ENCODE assay signal across 9 cellular contexts in genomic region chr6:4313044-4313686, GRCh38.
DNase-seq lines count a peak whose midpoint lies in the region; ATAC-seq and TF ChIP-seq lines count a peak whose summit lies in the region.
"Had no signal": no experiment of that assay in that cellular context is flagged by ENCODE, and none has a peak within 500 bp of the region (broad histone marks: within the 10 kb centered on the region; RNA-seq: fewer than 3 reads in every experiment).

No MANE protein-coding gene starts in this region.

- no peak for TF ChIP-seq POLR2A in breast epithelium (IDR thresholded peaks at IDR 0.05)

- DNase-seq in BJ (ENCODE audit: low read depth) (peak; percentile 85), LNCaP clone FGC (ENCODE audit: low read depth) (no peak), breast epithelium (ENCODE audit: low spot score in 2 of 2) (no peak), lower lobe of right lung (no peak), T-helper 2 cell (no peak), SKM-1 treated with dmso at 0.1 percent for 144 hours (lab: John Stamatoyannopoulos, UW; ENCODE audit: unreplicated experiment) (no peak), NCI-H524 treated with DMSO at 0.1 percent for 48 hours (lab: John Stamatoyannopoulos, UW) (no peak)

- H3K27ac ChIP-seq in breast epithelium (peak overlapping the region; percentile 40 to 75), lower lobe of right lung (no peak overlapping the region)
- H3K27ac ChIP-seq: uterus had no signal

- H3K4me1 ChIP-seq in breast epithelium (no peaks in the 10 kb centered on the region), lower lobe of right lung (peaks cover 21% of the 10 kb centered on the region)

- ATAC-seq in lower lobe of right lung = peak; percentile 60 to 68
- ATAC-seq in GM21576 (IDR thresholded peaks at IDR 0.05; ENCODE audit: unreplicated experiment) = no peak

- POLR2A ChIA-PET in BJ (lab: Charles Lee) = no interaction called here

- H3K27me3 ChIP-seq in BJ (ENCODE audit: control insufficient read depth, insufficient read depth, low read length) = no peaks in the 10 kb centered on the region
- H3K27me3 ChIP-seq in breast epithelium = no peaks in the 10 kb centered on the region
- no peaks in the 10 kb centered on the region for H3K27me3 ChIP-seq in lower lobe of right lung (ENCODE audit: low read depth)
- H3K27me3 ChIP-seq: uterus had no signal

- intact Hi-C loops in breast epithelium (cut with DNase I; ENCODE audit: low total_unique reads) (no loop called here), lower lobe of right lung (cut with DNase I) (no loop called here)

- no peaks in the 10 kb centered on the region for H3K36me3 ChIP-seq in BJ (ENCODE audit: control insufficient read depth, insufficient read depth, low read length)
- H3K36me3 ChIP-seq in breast epithelium = no peaks in the 10 kb centered on the region
- no peaks in the 10 kb centered on the region for H3K36me3 ChIP-seq in lower lobe of right lung
- H3K36me3 ChIP-seq: uterus had no signal

- H3K9me3 ChIP-seq in breast epithelium = peaks cover 5 to 26% of the 10 kb centered on the region in 2 donors
- peaks cover 25% of the 10 kb centered on the region for H3K9me3 ChIP-seq in lower lobe of right lung

- CTCF ChIA-PET in BJ (lab: Yijun Ruan, JAX) = interaction anchor here (0.5 to 1.1 kb wide), 10 partner anchors 16 to 830 kb away, joined by 3 to 5 read pairs (median 4); no protein-coding TSS in a partner anchor

- TF ChIP-seq CTCF in BJ (IDR thresholded peaks at IDR 0.05; ENCODE audit: insufficient read depth, low read depth, low read length) (peak; percentile 62), LNCaP clone FGC (IDR thresholded peaks at IDR 0.05; ENCODE audit: control insufficient read depth, extremely low read depth, insufficient read depth) (peak; percentile 53), breast epithelium (IDR thresholded peaks at IDR 0.05) (peak in 1 of 3 donors; percentile 29), lower lobe of right lung (IDR thresholded peaks at IDR 0.05) (peak; percentile 39)

- H3K4me3 ChIP-seq in BJ (ENCODE audit: low read depth, low read length) (no peak overlapping the region), LNCaP clone FGC (ENCODE audit: low read depth, low read length) (no peak overlapping the region), breast epithelium (no peak overlapping the region), lower lobe of right lung (no peak overlapping the region)
- H3K4me3 ChIP-seq: uterus had no signal
